Comparison of ENCODE assay signal across 18 cellular contexts in the genomic region with DNA sequence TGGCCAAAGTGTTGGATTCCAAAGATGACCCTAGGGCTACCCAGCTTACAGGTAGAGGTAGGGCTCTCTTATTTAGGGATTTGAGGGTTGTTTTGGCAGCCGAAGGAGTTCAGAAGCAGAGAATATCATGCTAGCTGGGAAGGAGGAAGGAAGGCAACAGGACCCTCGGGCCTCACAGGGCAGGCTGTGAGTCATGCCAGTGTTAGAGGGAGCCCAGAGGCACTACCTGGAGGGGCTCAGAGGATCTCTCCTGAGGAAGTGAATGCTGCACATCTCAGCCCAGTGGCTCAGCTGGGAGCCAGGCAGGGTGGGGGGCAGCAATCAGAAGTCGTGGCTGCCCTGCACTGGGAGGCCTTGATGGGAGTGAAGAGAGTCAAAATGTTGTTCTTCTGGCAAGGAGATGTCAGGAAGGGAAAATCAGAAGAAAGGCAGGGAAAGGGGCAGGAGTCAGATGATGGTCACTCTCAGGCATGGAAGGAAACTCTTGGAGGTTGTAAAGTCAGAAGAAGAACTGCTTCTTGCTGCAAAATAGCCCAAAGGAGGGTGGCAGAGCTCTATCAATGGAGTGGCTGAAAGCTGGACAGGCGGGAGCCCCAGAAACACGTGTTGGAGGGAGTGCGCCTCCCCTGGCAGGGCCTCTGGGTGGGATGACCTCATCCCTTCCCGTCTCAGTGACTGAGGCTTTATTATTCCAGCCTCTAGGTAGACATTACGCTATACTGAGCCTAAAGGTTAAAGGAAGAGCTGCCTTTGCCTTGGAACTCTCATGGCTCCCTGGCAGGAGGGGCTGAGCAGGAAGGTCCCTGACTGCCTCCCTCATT.
DNase-seq lines count a peak whose midpoint lies in the region; ATAC-seq and TF ChIP-seq lines count a peak whose summit lies in the region.
"Had no signal": no experiment of that assay in that cellular context is flagged by ENCODE, and none has a peak within 500 bp of the region (broad histone marks: within the 10 kb centered on the region; RNA-seq: fewer than 3 reads in every experiment).

No MANE protein-coding gene starts in this region.

- no peak overlapping the region for H3K4ac ChIP-seq in IMR-90 (ENCODE audit: low read depth, low read length)

- no peak overlapping the region for H2AK9ac ChIP-seq in IMR-90 (replicated peaks; ENCODE audit: low read depth, low read length, poor library complexity)

- no peak overlapping the region for H3K23ac ChIP-seq in IMR-90 (ENCODE audit: low read depth, low read length)

- in situ Hi-C loops in IMR-90 (cut with MboI; ENCODE audit: low sequenced_read_pairs), result loop anchor here (25.0 kb wide), 1 partner anchor 433 kb away; no protein-coding TSS in a partner anchor

- no peaks in the 10 kb centered on the region for H3K9me3 ChIP-seq in BLaER1 treated with 17β-estradiol and CSF1 and Interleukin-3, amounts not matched to agents 10 nM and 100 nM (replicated peaks in 1 of 11)
- H3K9me3 ChIP-seq in IMR-90 (ENCODE audit: control insufficient read depth, insufficient read depth, low read length), result no peaks in the 10 kb centered on the region
- H3K9me3 ChIP-seq: stomach, vagina had no signal

- H3K14ac ChIP-seq in IMR-90 (replicated peaks; ENCODE audit: low read depth, low read length), result no peak overlapping the region

- no peak overlapping the region; the same call in 1 of the 2 replicates for H4K91ac ChIP-seq in IMR-90 (ENCODE audit: insufficient read depth, low read depth, low read length)

- no peak overlapping the region for H2BK15ac ChIP-seq in IMR-90 (ENCODE audit: low read depth, low read length)

- no peak overlapping the region for H4K5ac ChIP-seq in IMR-90 (ENCODE audit: low read depth, low read length)

- intact Hi-C loops in IMR-90 (cut with micrococcal nuclease), result no loop called here
- intact Hi-C loops in dendritic cell treated with granulocyte-macrophage colony-stimulating factor and Interleukin-4, amounts not matched to agents 40 ng/mL and 50 ng/mL, for 4 days (cut with micrococcal nuclease), result loop anchor here (10.0 kb wide), 1 partner anchor 436 kb away; no protein-coding TSS in a partner anchor

- no peaks in the 10 kb centered on the region for H3K27me3 Mint-ChIP-seq in dendritic cell treated with granulocyte-macrophage colony-stimulating factor and Interleukin-4, amounts not matched to agents 40 ng/mL and 50 ng/mL, for 4 days
- peaks cover 10% of the 10 kb centered on the region for H3K27me3 Mint-ChIP-seq in nephron progenitor cell (ENCODE audit: low read depth, poor library complexity)
- peaks cover 1% of the 10 kb centered on the region for H3K27me3 Mint-ChIP-seq in activated T-cell treated with anti-CD3 and anti-CD28 coated beads, Interleukin-2, amount 50 U/mL, for 4 hours (ENCODE audit: low read depth)
- peaks cover 11% of the 10 kb centered on the region for H3K27me3 Mint-ChIP-seq in activated naive CD4-positive, alpha-beta T cell treated with anti-CD3 and anti-CD28 coated beads, Interleukin-2, amount 10 ng/mL, durations not matched to agents 7 days and 5 days
- H3K27me3 Mint-ChIP-seq: activated naive CD4-positive, alpha-beta T cell treated with anti-CD3 and anti-CD28 coated beads, Interleukin-2, amount 50 U/mL, for 24 hours had no signal

- CTCF ChIA-PET in IMR-90 (lab: Yijun Ruan, JAX), result interaction anchor here (0.6 to 1.3 kb wide), 4 partner anchors 133 to 251 kb away, joined by 3 to 7 read pairs (median 3); no protein-coding TSS in a partner anchor
- CTCF ChIA-PET in activated naive CD4-positive, alpha-beta T cell treated with anti-CD3 and anti-CD28 coated beads, Interleukin-2, amount 10 ng/mL, durations not matched to agents 7 days and 5 days (lab: Charles Lee), result interaction anchor here (1.2 to 3.2 kb wide), 4 partner anchors 7 to 436 kb away, joined by 4 to 9 read pairs (median 6); no protein-coding TSS in a partner anchor

- WGBS in IMR-90 (ENCODE audit: extremely low coverage in 2 of 2, insufficient read length in 1 of 2), 2 experiments, result 12% methylated on average over 2 of the region's 8 CpGs; no CpG with 5 or more reads in 1 of the 2 experiments

- no peak overlapping the region for H2BK120ac ChIP-seq in IMR-90 (ENCODE audit: low read depth, low read length)

- H3K18ac ChIP-seq in IMR-90 (ENCODE audit: low read depth, low read length), result no peak overlapping the region

- no peak overlapping the region for H2AFZ ChIP-seq in IMR-90 (replicated peaks; ENCODE audit: low read length, poor library complexity)

- TF ChIP-seq RAD21 in IMR-90 (IDR thresholded peaks at IDR 0.05; ENCODE audit: low read length), result no peak

- dilution Hi-C loops in IMR-90 (cut with HindIII; ENCODE audit: low sequenced_read_pairs, unreplicated experiment), result no loop called here

- H3K79me1 ChIP-seq in IMR-90 (ENCODE audit: low read depth in 1 of 2, low read length in 2 of 2), result no peaks in the 10 kb centered on the region

- no peak for TF ChIP-seq POLR2A in IMR-90 (IDR thresholded peaks at IDR 0.05; ENCODE audit: low read depth, low read length)

- no peak overlapping the region for H3K4me3 Mint-ChIP-seq in dendritic cell treated with granulocyte-macrophage colony-stimulating factor and Interleukin-4, amounts not matched to agents 40 ng/mL and 50 ng/mL, for 4 days
- H3K4me3 Mint-ChIP-seq in nephron progenitor cell, result no peak overlapping the region
- no peak overlapping the region for H3K4me3 Mint-ChIP-seq in activated T-cell treated with anti-CD3 and anti-CD28 coated beads, Interleukin-2, amount 50 U/mL, for 4 hours
- H3K4me3 Mint-ChIP-seq in activated naive CD4-positive, alpha-beta T cell treated with anti-CD3 and anti-CD28 coated beads, Interleukin-2, amount 10 ng/mL, durations not matched to agents 7 days and 5 days, result no peak overlapping the region
- H3K4me3 Mint-ChIP-seq: activated naive CD4-positive, alpha-beta T cell treated with anti-CD3 and anti-CD28 coated beads, Interleukin-2, amount 50 U/mL, for 24 hours had no signal

- peak overlapping the region in 10 of 11 experiments; percentile 19 to 78 (median 51); a peak in 14 of 22 replicates for H3K27ac ChIP-seq in BLaER1 treated with 17β-estradiol and CSF1 and Interleukin-3, amounts not matched to agents 10 nM and 100 nM
- H3K27ac ChIP-seq in IMR-90 (ENCODE audit: insufficient read depth, low read length), result no peak overlapping the region
- H3K27ac ChIP-seq: stomach, vagina had no signal

- DNase-seq in IMR-90 (peak; percentile 32), nephron progenitor cell (no peak), NCI-H226 (no peak)
- DNase-seq in activated T-cell treated with anti-CD3 and anti-CD28 coated beads, Interleukin-2, amount 50 U/mL, for 4 hours, result no peak
- no peak for DNase-seq in activated naive CD4-positive, alpha-beta T cell treated with anti-CD3 and anti-CD28 coated beads, Interleukin-2, amount 10 ng/mL, durations not matched to agents 7 days and 5 days
- DNase-seq: activated CD4-positive, alpha-beta T cell treated with anti-CD3 and anti-CD28 coated beads, Interleukin-2, amount 50 U/mL, for 1 hour; kidney glomerular epithelial cell; MM.1S; NCI-H524; stomach had no signal

- TF ChIP-seq CTCF in IMR-90 (conservative IDR thresholded peaks at IDR 0.05; ENCODE audit: low read depth, low read length) (no peak), nephron progenitor cell (IDR thresholded peaks at IDR 0.05) (no peak)

- POLR2A ChIA-PET in IMR-90 (lab: Charles Lee; ENCODE audit: unreplicated experiment), result no interaction called here

- peak overlapping the region in 3 of 11 experiments; percentile 4 to 20 (median 5); a peak in 1 of 22 replicates for H3K9ac ChIP-seq in BLaER1 treated with 17β-estradiol and CSF1 and Interleukin-3, amounts not matched to agents 10 nM and 100 nM
- no peak overlapping the region for H3K9ac ChIP-seq in IMR-90 (ENCODE audit: low read depth, low read length)

- H2BK5ac ChIP-seq in IMR-90 (ENCODE audit: low read depth, low read length, poor library complexity, severe bottlenecking), result no peak overlapping the region

- H3K27ac Mint-ChIP-seq in dendritic cell treated with granulocyte-macrophage colony-stimulating factor and Interleukin-4, amounts not matched to agents 40 ng/mL and 50 ng/mL, for 4 days, result peak overlapping the region; percentile 20
- peak overlapping the region; percentile 37 for H3K27ac Mint-ChIP-seq in nephron progenitor cell
- H3K27ac Mint-ChIP-seq in activated naive CD4-positive, alpha-beta T cell treated with anti-CD3 and anti-CD28 coated beads, Interleukin-2, amount 10 ng/mL, durations not matched to agents 7 days and 5 days, result no peak overlapping the region
- H3K27ac Mint-ChIP-seq: activated naive CD4-positive, alpha-beta T cell treated with anti-CD3 and anti-CD28 coated beads, Interleukin-2, amount 50 U/mL, for 24 hours had no signal

- H4K8ac ChIP-seq in IMR-90 (ENCODE audit: low read depth in 2 of 2, low read length in 2 of 2), result no peak overlapping the region

- H3K4me1 Mint-ChIP-seq in dendritic cell treated with granulocyte-macrophage colony-stimulating factor and Interleukin-4, amounts not matched to agents 40 ng/mL and 50 ng/mL, for 4 days (ENCODE audit: low read depth), result peaks cover 48% of the 10 kb centered on the region
- H3K4me1 Mint-ChIP-seq in nephron progenitor cell, result peaks cover 51% of the 10 kb centered on the region
- H3K4me1 Mint-ChIP-seq in activated T-cell treated with anti-CD3 and anti-CD28 coated beads, Interleukin-2, amount 50 U/mL, for 4 hours (ENCODE audit: low read depth), result peaks cover 5% of the 10 kb centered on the region
- peaks cover 18% of the 10 kb centered on the region for H3K4me1 Mint-ChIP-seq in activated naive CD4-positive, alpha-beta T cell treated with anti-CD3 and anti-CD28 coated beads, Interleukin-2, amount 10 ng/mL, durations not matched to agents 7 days and 5 days

- no peak overlapping the region for H2AK5ac ChIP-seq in IMR-90 (ENCODE audit: low read depth, low read length)

- H3K36me3 ChIP-seq in BLaER1 treated with 17β-estradiol and CSF1 and Interleukin-3, amounts not matched to agents 10 nM and 100 nM, result no peaks in the 10 kb centered on the region
- H3K36me3 ChIP-seq in IMR-90 (ENCODE audit: control insufficient read depth, insufficient read depth, low read length), result peaks cover 5% of the 10 kb centered on the region; the same call in 1 of the 2 replicates
- H3K36me3 ChIP-seq: stomach, vagina had no signal

- H2BK20ac ChIP-seq in IMR-90 (ENCODE audit: low read depth, low read length), result peak overlapping the region; percentile 37; the same call in 1 of the 2 replicates

- peak overlapping the region; percentile 78 to 97 (median 92) for H3K4me2 ChIP-seq in BLaER1 treated with 17β-estradiol and CSF1 and Interleukin-3, amounts not matched to agents 10 nM and 100 nM
- H3K4me2 ChIP-seq in IMR-90 (ENCODE audit: low read depth, low read length), result no peak overlapping the region

- no peak overlapping the region for H3K56ac ChIP-seq in IMR-90 (ENCODE audit: extremely low read depth, insufficient read depth, low read length)

- no TSS peak for BruUV-seq in IMR-90 (replicated peaks; lab: Mats Ljungman, UMichigan)

- no peak overlapping the region for H3K4me3 ChIP-seq in BLaER1 treated with 17β-estradiol and CSF1 and Interleukin-3, amounts not matched to agents 10 nM and 100 nM
- no peak overlapping the region for H3K4me3 ChIP-seq in IMR-90 (ENCODE audit: insufficient read depth, low read depth, low read length)
- H3K4me3 ChIP-seq: dorsolateral prefrontal cortex, stomach, vagina had no signal

- H3K36me3 Mint-ChIP-seq in dendritic cell treated with granulocyte-macrophage colony-stimulating factor and Interleukin-4, amounts not matched to agents 40 ng/mL and 50 ng/mL, for 4 days (ENCODE audit: low read depth), result no peaks in the 10 kb centered on the region
- peaks cover 72% of the 10 kb centered on the region for H3K36me3 Mint-ChIP-seq in nephron progenitor cell (ENCODE audit: low read depth)
- H3K36me3 Mint-ChIP-seq in activated T-cell treated with anti-CD3 and anti-CD28 coated beads, Interleukin-2, amount 50 U/mL, for 4 hours (ENCODE audit: insufficient read depth), result no peaks in the 10 kb centered on the region
- no peaks in the 10 kb centered on the region for H3K36me3 Mint-ChIP-seq in activated naive CD4-positive, alpha-beta T cell treated with anti-CD3 and anti-CD28 coated beads, Interleukin-2, amount 10 ng/mL, durations not matched to agents 7 days and 5 days
- H3K36me3 Mint-ChIP-seq: activated naive CD4-positive, alpha-beta T cell treated with anti-CD3 and anti-CD28 coated beads, Interleukin-2, amount 50 U/mL, for 24 hours had no signal

- no peaks in the 10 kb centered on the region for H3K27me3 ChIP-seq in BLaER1 treated with 17β-estradiol and CSF1 and Interleukin-3, amounts not matched to agents 10 nM and 100 nM
- no peaks in the 10 kb centered on the region for H3K27me3 ChIP-seq in IMR-90 (ENCODE audit: control insufficient read depth, insufficient read depth, low read length)
- H3K27me3 ChIP-seq: dorsolateral prefrontal cortex, stomach, vagina had no signal

- H3K9me1 ChIP-seq in IMR-90 (ENCODE audit: insufficient read depth, low read length), result peaks cover 3% of the 10 kb centered on the region; the same call in 1 of the 2 replicates

- ATAC-seq in IMR-90 (ENCODE audit: low read depth) (peak; percentile 56; the same call in 1 of the 2 replicates), HG03432 (IDR thresholded peaks at IDR 0.05; ENCODE audit: unreplicated experiment) (no peak)
- ATAC-seq in activated T-cell treated with anti-CD3 and anti-CD28 coated beads, Interleukin-2, amount 50 U/mL, for 4 hours, result no peak
- ATAC-seq: esophagus mucosa, SK-N-SH treated with all-trans-retinoic acid at 6 μM for 48 hours had no signal

- H4K20me1 ChIP-seq in BLaER1 treated with 17β-estradiol and CSF1 and Interleukin-3, amounts not matched to agents 10 nM and 100 nM, result 0 out of 22 replicates have a peak, but pooled peaks cover 0 to 4% (median 0%) of the 10 kb centered on the region in 11 experiments
- no peaks in the 10 kb centered on the region for H4K20me1 ChIP-seq in IMR-90 (ENCODE audit: insufficient read depth, low read length)

- no peaks in the 10 kb centered on the region for H3K9me3 Mint-ChIP-seq in dendritic cell treated with granulocyte-macrophage colony-stimulating factor and Interleukin-4, amounts not matched to agents 40 ng/mL and 50 ng/mL, for 4 days
- H3K9me3 Mint-ChIP-seq in nephron progenitor cell, result no peaks in the 10 kb centered on the region
- H3K9me3 Mint-ChIP-seq in activated T-cell treated with anti-CD3 and anti-CD28 coated beads, Interleukin-2, amount 50 U/mL, for 4 hours, result no peaks in the 10 kb centered on the region
- no peaks in the 10 kb centered on the region for H3K9me3 Mint-ChIP-seq in activated naive CD4-positive, alpha-beta T cell treated with anti-CD3 and anti-CD28 coated beads, Interleukin-2, amount 10 ng/mL, durations not matched to agents 7 days and 5 days
- H3K9me3 Mint-ChIP-seq: activated naive CD4-positive, alpha-beta T cell treated with anti-CD3 and anti-CD28 coated beads, Interleukin-2, amount 50 U/mL, for 24 hours had no signal

- H3K4me1 ChIP-seq in BLaER1 treated with 17β-estradiol and CSF1 and Interleukin-3, amounts not matched to agents 10 nM and 100 nM, result peaks cover 43 to 56% (median 51%) of the 10 kb centered on the region in 10 experiments
- peaks cover 6% of the 10 kb centered on the region for H3K4me1 ChIP-seq in IMR-90 (ENCODE audit: control insufficient read depth, insufficient read depth, low read length)
